In genomic region chr9:124348831-124349230, GRCh38 we compare ENCODE assay signal across 30 cellular contexts.
DNase-seq lines count a peak whose midpoint lies in the region; ATAC-seq, FAIRE-seq and TF ChIP-seq lines count a peak whose summit lies in the region.
"Had no signal": no experiment of that assay in that cellular context is flagged by ENCODE, and none has a peak within 500 bp of the region (broad histone marks: within the 10 kb centered on the region; RNA-seq: fewer than 3 reads in every experiment).

No MANE protein-coding gene starts in this region.

- H3K4me3 ChIP-seq in IMR-90 (ENCODE audit: insufficient read depth, low read depth, low read length) (no peak overlapping the region), kidney (ENCODE audit: low read length in 2 of 2) (no peak overlapping the region), sigmoid colon (no peak overlapping the region)
- H3K4me3 ChIP-seq in effector memory CD4-positive, alpha-beta T cell (ENCODE audit: insufficient read depth, low read depth, low read length, poor library complexity, severe bottlenecking) = no peak overlapping the region
- H3K4me3 ChIP-seq: adrenal gland, HAP-1, heart left ventricle, right atrium auricular region, thyroid gland had no signal

- WGBS in IMR-90 (ENCODE audit: extremely low coverage in 2 of 2, insufficient read length in 1 of 2), 2 experiments = 100% methylated on average over 5 of the region's 12 CpGs; no CpG with 5 or more reads in 1 of the 2 experiments
- WGBS in sigmoid colon, 2 donors = 91 to 94% methylated on average over 12 of the region's 12 CpGs

- TF ChIP-seq CTCF in IMR-90 (conservative IDR thresholded peaks at IDR 0.05; ENCODE audit: low read depth, low read length) (no peak), kidney (IDR thresholded peaks at IDR 0.05; ENCODE audit: borderline replicate concordance, extremely low read depth, insufficient read depth) (no peak), sigmoid colon (IDR thresholded peaks at IDR 0.05) (no peak)

- H2BK20ac ChIP-seq in IMR-90 (ENCODE audit: low read depth, low read length) = no peak overlapping the region

- in situ Hi-C loops in IMR-90 (cut with MboI; ENCODE audit: low sequenced_read_pairs) = no loop called here

- H3K4me2 ChIP-seq in IMR-90 (ENCODE audit: low read depth, low read length) = no peak overlapping the region

- H2BK120ac ChIP-seq in IMR-90 (ENCODE audit: low read depth, low read length) = no peak overlapping the region

- H3K4me1 ChIP-seq in IMR-90 (ENCODE audit: control insufficient read depth, insufficient read depth, low read length) = peaks cover 5% of the 10 kb centered on the region
- no peaks in the 10 kb centered on the region for H3K4me1 ChIP-seq in kidney (ENCODE audit: control insufficient read depth in 1 of 2, insufficient read depth in 1 of 2, low read depth in 1 of 2, low read length in 2 of 2)
- H3K4me1 ChIP-seq in sigmoid colon = peaks cover 0 to under 1% (median 0%) of the 10 kb centered on the region in 4 donors
- no peaks in the 10 kb centered on the region for H3K4me1 ChIP-seq in effector memory CD4-positive, alpha-beta T cell (ENCODE audit: control insufficient read depth, insufficient read depth, low read length, poor library complexity, severe bottlenecking)
- H3K4me1 ChIP-seq: adrenal gland, HAP-1 had no signal

- peak overlapping the region; percentile 18 for H3K27ac Mint-ChIP-seq in activated CD4-positive, alpha-beta memory T cell treated with anti-CD3 and anti-CD28 coated beads for 36 hours
- no peak overlapping the region for H3K27ac Mint-ChIP-seq in activated CD4-positive, alpha-beta memory T cell treated with anti-CD3 and anti-CD28 coated beads, Interleukin-2, amount 10 ng/mL, durations not matched to agents 7 days and 5 days
- no peak overlapping the region for H3K27ac Mint-ChIP-seq in activated CD4-positive, alpha-beta T cell treated with anti-CD3 and anti-CD28 coated beads, Interleukin-2, amount 10 ng/mL, durations not matched to agents 24 days and 14 days
- H3K27ac Mint-ChIP-seq: CD8-positive, alpha-beta T cell; stimulated activated naive CD8-positive, alpha-beta T cell treated with anti-CD3 and anti-CD28 coated beads, Interleukin-15, Interleukin-2, amounts not matched to agents 100 ng/mL and 50 ng/mL, for 24 hours had no signal

- intact Hi-C loops in activated CD4-positive, alpha-beta memory T cell treated with anti-CD3 and anti-CD28 coated beads for 36 hours (cut with micrococcal nuclease) = no loop called here
- intact Hi-C loops in IMR-90 (cut with micrococcal nuclease) = no loop called here
- intact Hi-C loops in kidney (cut with DNase I) = no loop called here
- intact Hi-C loops in sigmoid colon (cut with DNase I) = no loop called here
- intact Hi-C loops in activated CD4-positive, alpha-beta T cell treated with anti-CD3 and anti-CD28 coated beads, Interleukin-2, amount 10 ng/mL, durations not matched to agents 24 days and 14 days (cut with micrococcal nuclease) = no loop called here

- no peak overlapping the region for H3K18ac ChIP-seq in IMR-90 (ENCODE audit: low read depth, low read length)

- dilution Hi-C loops in IMR-90 (cut with HindIII; ENCODE audit: low sequenced_read_pairs, unreplicated experiment) = no loop called here

- TF ChIP-seq POLR2A in IMR-90 (IDR thresholded peaks at IDR 0.05; ENCODE audit: low read depth, low read length) (no peak), sigmoid colon (IDR thresholded peaks at IDR 0.05) (no peak)

- no peak overlapping the region for H3K4me3 Mint-ChIP-seq in activated CD4-positive, alpha-beta memory T cell treated with anti-CD3 and anti-CD28 coated beads for 36 hours
- H3K4me3 Mint-ChIP-seq in activated CD4-positive, alpha-beta memory T cell treated with anti-CD3 and anti-CD28 coated beads, Interleukin-2, amount 10 ng/mL, durations not matched to agents 7 days and 5 days = no peak overlapping the region
- H3K4me3 Mint-ChIP-seq in activated CD4-positive, alpha-beta T cell treated with anti-CD3 and anti-CD28 coated beads, Interleukin-2, amount 10 ng/mL, durations not matched to agents 24 days and 14 days = no peak overlapping the region
- H3K4me3 Mint-ChIP-seq: CD8-positive, alpha-beta T cell; stimulated activated naive CD8-positive, alpha-beta T cell treated with anti-CD3 and anti-CD28 coated beads, Interleukin-15, Interleukin-2, amounts not matched to agents 100 ng/mL and 50 ng/mL, for 24 hours had no signal

- H3K4me1 Mint-ChIP-seq in activated CD4-positive, alpha-beta memory T cell treated with anti-CD3 and anti-CD28 coated beads for 36 hours (ENCODE audit: low read depth) = no peaks in the 10 kb centered on the region
- H3K4me1 Mint-ChIP-seq in activated CD4-positive, alpha-beta memory T cell treated with anti-CD3 and anti-CD28 coated beads, Interleukin-2, amount 10 ng/mL, durations not matched to agents 7 days and 5 days = no peaks in the 10 kb centered on the region
- H3K4me1 Mint-ChIP-seq in activated CD4-positive, alpha-beta T cell treated with anti-CD3 and anti-CD28 coated beads, Interleukin-2, amount 10 ng/mL, durations not matched to agents 24 days and 14 days = no peaks in the 10 kb centered on the region

- no peak overlapping the region for H4K5ac ChIP-seq in IMR-90 (ENCODE audit: low read depth, low read length)

- H3K14ac ChIP-seq in IMR-90 (replicated peaks; ENCODE audit: low read depth, low read length) = no peak overlapping the region

- no peaks in the 10 kb centered on the region for H3K9me3 ChIP-seq in IMR-90 (ENCODE audit: control insufficient read depth, insufficient read depth, low read length)
- H3K9me3 ChIP-seq in kidney (ENCODE audit: control insufficient read depth in 1 of 2, low read length in 2 of 2) = no peaks in the 10 kb centered on the region
- H3K9me3 ChIP-seq in sigmoid colon = no peaks in the 10 kb centered on the region
- H3K9me3 ChIP-seq in effector memory CD4-positive, alpha-beta T cell (ENCODE audit: control insufficient read depth, low read length) = no peaks in the 10 kb centered on the region
- H3K9me3 ChIP-seq: adrenal gland, HAP-1, heart left ventricle, right atrium auricular region, thyroid gland had no signal

- peaks cover 30% of the 10 kb centered on the region for H4K20me1 ChIP-seq in IMR-90 (ENCODE audit: insufficient read depth, low read length)

- ATAC-seq in IMR-90 (ENCODE audit: low read depth) = no peak
- ATAC-seq: CD8-positive, alpha-beta T cell; heart left ventricle; left cardiac atrium had no signal

- POLR2A ChIA-PET in activated CD4-positive, alpha-beta memory T cell treated with anti-CD3 and anti-CD28 coated beads for 36 hours (lab: Charles Lee) = interaction anchor here (1.5 kb wide), 1 partner anchor 14 kb away, joined by 3 read pairs; no protein-coding TSS in a partner anchor
- POLR2A ChIA-PET in activated CD4-positive, alpha-beta memory T cell treated with anti-CD3 and anti-CD28 coated beads, Interleukin-2, amount 10 ng/mL, durations not matched to agents 7 days and 5 days (lab: Charles Lee) = no interaction called here
- POLR2A ChIA-PET in IMR-90 (lab: Charles Lee; ENCODE audit: unreplicated experiment) = no interaction called here

- H4K91ac ChIP-seq in IMR-90 (ENCODE audit: insufficient read depth, low read depth, low read length) = no peak overlapping the region

- H4K8ac ChIP-seq in IMR-90 (ENCODE audit: low read depth in 2 of 2, low read length in 2 of 2) = no peak overlapping the region

- DNase-seq in activated CD4-positive, alpha-beta memory T cell treated with anti-CD3 and anti-CD28 coated beads for 36 hours = no peak
- DNase-seq in activated CD4-positive, alpha-beta memory T cell treated with anti-CD3 and anti-CD28 coated beads, Interleukin-2, amount 10 ng/mL, durations not matched to agents 7 days and 5 days = no peak
- no peak for DNase-seq in IMR-90
- DNase-seq in kidney = peak; percentile 56
- DNase-seq in sigmoid colon = peak; percentile 49
- DNase-seq in effector memory CD4-positive, alpha-beta T cell = no peak
- no peak for DNase-seq in activated CD4-positive, alpha-beta T cell treated with anti-CD3 and anti-CD28 coated beads, Interleukin-2, amount 10 ng/mL, durations not matched to agents 24 days and 14 days
- no peak for DNase-seq in superior temporal gyrus (ENCODE audit: extremely low spot score)
- DNase-seq: activated CD4-positive, alpha-beta T cell treated with anti-CD3 and anti-CD28 coated beads, Interleukin-2, amount 50 U/mL, for 1 hour; activated gamma-delta T cell; brain microvascular endothelial cell; CD8-positive, alpha-beta T cell; effector CD8-positive, alpha-beta T cell; erythroblast; left cardiac atrium; mesenchymal stem cell; NCI-H1048; NCI-H187; NCI-H69; stimulated activated CD4-positive, alpha-beta T cell treated with anti-CD3 and anti-CD28 coated beads, Interleukin-12 subunit alpha, Interleukin-12 subunit beta, amount 100 ng/mL, for 4 hours; thyroid gland had no signal

- peaks cover 13% of the 10 kb centered on the region for H3K9me1 ChIP-seq in IMR-90 (ENCODE audit: insufficient read depth, low read length)

- H3K56ac ChIP-seq in IMR-90 (ENCODE audit: extremely low read depth, insufficient read depth, low read length) = no peak overlapping the region

- no peaks in the 10 kb centered on the region for H3K27me3 Mint-ChIP-seq in activated CD4-positive, alpha-beta memory T cell treated with anti-CD3 and anti-CD28 coated beads for 36 hours
- H3K27me3 Mint-ChIP-seq in activated CD4-positive, alpha-beta memory T cell treated with anti-CD3 and anti-CD28 coated beads, Interleukin-2, amount 10 ng/mL, durations not matched to agents 7 days and 5 days = no peaks in the 10 kb centered on the region
- no peaks in the 10 kb centered on the region for H3K27me3 Mint-ChIP-seq in activated CD4-positive, alpha-beta T cell treated with anti-CD3 and anti-CD28 coated beads, Interleukin-2, amount 10 ng/mL, durations not matched to agents 24 days and 14 days
- H3K27me3 Mint-ChIP-seq: stimulated activated naive CD8-positive, alpha-beta T cell treated with anti-CD3 and anti-CD28 coated beads, Interleukin-15, Interleukin-2, amounts not matched to agents 100 ng/mL and 50 ng/mL, for 24 hours had no signal

- H2BK5ac ChIP-seq in IMR-90 (ENCODE audit: low read depth, low read length, poor library complexity, severe bottlenecking) = no peak overlapping the region

- peaks cover 92% of the 10 kb centered on the region for H3K36me3 ChIP-seq in IMR-90 (ENCODE audit: control insufficient read depth, insufficient read depth, low read length)
- peaks cover 30 to 44% of the 10 kb centered on the region in 2 donors for H3K36me3 ChIP-seq in kidney (ENCODE audit: control insufficient read depth in 1 of 2, insufficient read depth in 2 of 2, low read length in 2 of 2)
- H3K36me3 ChIP-seq in sigmoid colon = peaks cover 4 to 89% (median 63%) of the 10 kb centered on the region in 4 donors
- H3K36me3 ChIP-seq in effector memory CD4-positive, alpha-beta T cell (ENCODE audit: control insufficient read depth, insufficient read depth, low read length) = peaks cover 62% of the 10 kb centered on the region

- H3K9me3 Mint-ChIP-seq in activated CD4-positive, alpha-beta memory T cell treated with anti-CD3 and anti-CD28 coated beads for 36 hours = no peaks in the 10 kb centered on the region
- no peaks in the 10 kb centered on the region for H3K9me3 Mint-ChIP-seq in activated CD4-positive, alpha-beta memory T cell treated with anti-CD3 and anti-CD28 coated beads, Interleukin-2, amount 10 ng/mL, durations not matched to agents 7 days and 5 days
- no peaks in the 10 kb centered on the region for H3K9me3 Mint-ChIP-seq in activated CD4-positive, alpha-beta T cell treated with anti-CD3 and anti-CD28 coated beads, Interleukin-2, amount 10 ng/mL, durations not matched to agents 24 days and 14 days
- H3K9me3 Mint-ChIP-seq: CD8-positive, alpha-beta T cell; stimulated activated naive CD8-positive, alpha-beta T cell treated with anti-CD3 and anti-CD28 coated beads, Interleukin-15, Interleukin-2, amounts not matched to agents 100 ng/mL and 50 ng/mL, for 24 hours had no signal

- no peak overlapping the region for H3K23ac ChIP-seq in IMR-90 (ENCODE audit: low read depth, low read length)

- no peak overlapping the region for H3K9ac ChIP-seq in IMR-90 (ENCODE audit: low read depth, low read length)
- H3K9ac ChIP-seq in kidney (ENCODE audit: low read length in 2 of 2) = no peak overlapping the region

- H2AK5ac ChIP-seq in IMR-90 (ENCODE audit: low read depth, low read length) = no peak overlapping the region

- peaks cover 26% of the 10 kb centered on the region for H3K36me3 Mint-ChIP-seq in activated CD4-positive, alpha-beta memory T cell treated with anti-CD3 and anti-CD28 coated beads for 36 hours
- peaks cover 34% of the 10 kb centered on the region for H3K36me3 Mint-ChIP-seq in activated CD4-positive, alpha-beta memory T cell treated with anti-CD3 and anti-CD28 coated beads, Interleukin-2, amount 10 ng/mL, durations not matched to agents 7 days and 5 days (ENCODE audit: low read depth)
- peaks cover 28% of the 10 kb centered on the region for H3K36me3 Mint-ChIP-seq in activated CD4-positive, alpha-beta T cell treated with anti-CD3 and anti-CD28 coated beads, Interleukin-2, amount 10 ng/mL, durations not matched to agents 24 days and 14 days (ENCODE audit: low read depth)

- H3K27me3 ChIP-seq in IMR-90 (ENCODE audit: control insufficient read depth, insufficient read depth, low read length) (no peaks in the 10 kb centered on the region), sigmoid colon (no peaks in the 10 kb centered on the region)
- no peaks in the 10 kb centered on the region for H3K27me3 ChIP-seq in effector memory CD4-positive, alpha-beta T cell (replicated peaks; ENCODE audit: control insufficient read depth, insufficient read depth, low read length, poor library complexity, severe bottlenecking)
- H3K27me3 ChIP-seq: adrenal gland, brain microvascular endothelial cell, heart left ventricle, right atrium auricular region, thyroid gland had no signal

- H3K79me1 ChIP-seq in IMR-90 (ENCODE audit: low read depth in 1 of 2, low read length in 2 of 2) = peaks cover 23 to 78% of the 10 kb centered on the region in 2 experiments

- no TSS peak for BruUV-seq in IMR-90 (replicated peaks; lab: Mats Ljungman, UMichigan)

- H2AFZ ChIP-seq in IMR-90 (replicated peaks; ENCODE audit: low read length, poor library complexity) = peak overlapping the region; percentile 43

- H3K4ac ChIP-seq in IMR-90 (ENCODE audit: low read depth, low read length) = no peak overlapping the region

- no peak for FAIRE-seq in kidney (lab: Jason Lieb, UNC)
- FAIRE-seq: colon had no signal

- H3K27ac ChIP-seq in IMR-90 (ENCODE audit: insufficient read depth, low read length) = no peak overlapping the region
- H3K27ac ChIP-seq in kidney (ENCODE audit: low read depth in 2 of 2, low read length in 2 of 2) = no peak overlapping the region
- H3K27ac ChIP-seq in sigmoid colon = no peak overlapping the region
- H3K27ac ChIP-seq in effector memory CD4-positive, alpha-beta T cell (ENCODE audit: insufficient read depth, low read length, poor library complexity, severe bottlenecking) = no peak overlapping the region
- H3K27ac ChIP-seq: 22Rv1, adrenal gland, brain microvascular endothelial cell, heart left ventricle, HL-60, right atrium auricular region, thyroid gland, VCaP had no signal

- no peak overlapping the region for H2BK15ac ChIP-seq in IMR-90 (ENCODE audit: low read depth, low read length)

- CTCF ChIA-PET in activated CD4-positive, alpha-beta memory T cell treated with anti-CD3 and anti-CD28 coated beads for 36 hours (lab: Charles Lee) = no interaction called here
- CTCF ChIA-PET in activated CD4-positive, alpha-beta memory T cell treated with anti-CD3 and anti-CD28 coated beads, Interleukin-2, amount 10 ng/mL, durations not matched to agents 7 days and 5 days (lab: Charles Lee) = interaction anchor here (0.6 kb wide), 1 partner anchor 1967 kb away, joined by 3 read pairs; no protein-coding TSS in a partner anchor
- CTCF ChIA-PET in IMR-90 (lab: Yijun Ruan, JAX) = interaction anchor here (1.2 kb wide), 1 partner anchor 222 kb away, joined by 3 read pairs; no protein-coding TSS in a partner anchor

- TF ChIP-seq EP300 in sigmoid colon (IDR thresholded peaks at IDR 0.05) = no peak

- TF ChIP-seq RAD21 in IMR-90 (IDR thresholded peaks at IDR 0.05; ENCODE audit: low read length) = no peak

- H2AK9ac ChIP-seq in IMR-90 (replicated peaks; ENCODE audit: low read depth, low read length, poor library complexity) = no peak overlapping the region

Comparison
In these comparisons a context has a peak if more than half of its experiments do, and no peak if none do; other contexts are left out.
1. DNase-seq: peak in kidney (single experiment) and sigmoid colon (single experiment); none in activated CD4-positive, alpha-beta memory T cell treated with anti-CD3 and anti-CD28 coated beads for 36 hours (single experiment), activated CD4-positive, alpha-beta memory T cell treated with anti-CD3 and anti-CD28 coated beads, Interleukin-2, amount 10 ng/mL, durations not matched to agents 7 days and 5 days (single experiment), IMR-90 (single experiment), effector memory CD4-positive, alpha-beta T cell (0 of 3), activated CD4-positive, alpha-beta T cell treated with anti-CD3 and anti-CD28 coated beads, Interleukin-2, amount 10 ng/mL, durations not matched to agents 24 days and 14 days (single experiment) and superior temporal gyrus (single experiment).